ENCODE assay signal across 30 cellular contexts in genomic region chr20:49464556-49464955, GRCh38. TPM values are rescaled to one million over a fixed set of nuclear protein-coding genes. Genes with fewer than 3 reads are reported as not detected.
"Had no signal": no experiment of that assay in that cellular context is flagged by ENCODE, and none has a peak within 500 bp of the region (broad histone marks: within the 10 kb centered on the region; RNA-seq: fewer than 3 reads in every experiment).

No MANE protein-coding gene starts in this region.

- H3K36me3 ChIP-seq: colonic mucosa, esophagus squamous epithelium, heart right ventricle, left lung, lower lobe of right lung had no signal

- ATAC-seq: effector memory CD8-positive, alpha-beta T cell; esophagus mucosa; gastrocnemius medialis; heart right ventricle; left cardiac atrium; left lung; left ventricle myocardium superior; lower lobe of right lung; mucosa of descending colon had no signal

- H3K27me3 ChIP-seq: colonic mucosa, gastrocnemius medialis had no signal

- H3K27ac ChIP-seq: colonic mucosa, epithelial cell of prostate, gastrocnemius medialis, heart right ventricle, left lung, lower lobe of right lung had no signal

- H3K9me3 ChIP-seq: colonic mucosa, esophagus squamous epithelium, gastrocnemius medialis, heart right ventricle, left lung, lower lobe of right lung, mucosa of descending colon had no signal

- H3K4me3 Mint-ChIP-seq: dendritic cell treated with granulocyte-macrophage colony-stimulating factor and Interleukin-4, amounts not matched to agents 40 ng/mL and 50 ng/mL, for 4 days; effector memory CD8-positive, alpha-beta T cell; endodermal cell; mesothelial cell of epicardium had no signal

- H3K4me3 ChIP-seq: colonic mucosa, esophagus squamous epithelium, gastrocnemius medialis, heart right ventricle, left lung, lower lobe of right lung, mucosa of descending colon had no signal

- H3K4me1 ChIP-seq: colonic mucosa, esophagus squamous epithelium, left lung, lower lobe of right lung had no signal

- DNase-seq: colonic mucosa; cortex of kidney; effector CD8-positive, alpha-beta T cell; effector memory CD8-positive, alpha-beta T cell; endodermal cell; erythroblast; esophagus squamous epithelium; foreskin fibroblast; foreskin melanocyte; gastrocnemius medialis; glutamatergic neuron; head of caudate nucleus; heart right ventricle; hippocampal formation; left cardiac atrium; left lung; left ventricle myocardium superior; lower lobe of right lung; mesenchymal stem cell; mucosa of descending colon had no signal

- H3K27ac Mint-ChIP-seq: dendritic cell treated with granulocyte-macrophage colony-stimulating factor and Interleukin-4, amounts not matched to agents 40 ng/mL and 50 ng/mL, for 4 days; effector memory CD8-positive, alpha-beta T cell; endodermal cell; mesothelial cell of epicardium had no signal

- FAIRE-seq: endometrium, islet of Langerhans, keratinocyte had no signal

- H3K9me3 Mint-ChIP-seq: dendritic cell treated with granulocyte-macrophage colony-stimulating factor and Interleukin-4, amounts not matched to agents 40 ng/mL and 50 ng/mL, for 4 days; effector memory CD8-positive, alpha-beta T cell; endodermal cell; mesothelial cell of epicardium had no signal

- H3K36me3 Mint-ChIP-seq: mesothelial cell of epicardium had no signal

- H3K4me1 Mint-ChIP-seq: mesothelial cell of epicardium had no signal

RNA-seq across cellular contexts. Expression of gene KCNB1, which starts 17.9 kb away (rescaled TPM):
- total RNA-seq: dermis microvascular lymphatic vessel endothelial cell, glomerular endothelial cell, kidney epithelial cell had no signal
- polyA plus RNA-seq: keratinocyte had no signal
